Comparison of ENCODE assay signal across 12 cellular contexts in the genomic region with DNA sequence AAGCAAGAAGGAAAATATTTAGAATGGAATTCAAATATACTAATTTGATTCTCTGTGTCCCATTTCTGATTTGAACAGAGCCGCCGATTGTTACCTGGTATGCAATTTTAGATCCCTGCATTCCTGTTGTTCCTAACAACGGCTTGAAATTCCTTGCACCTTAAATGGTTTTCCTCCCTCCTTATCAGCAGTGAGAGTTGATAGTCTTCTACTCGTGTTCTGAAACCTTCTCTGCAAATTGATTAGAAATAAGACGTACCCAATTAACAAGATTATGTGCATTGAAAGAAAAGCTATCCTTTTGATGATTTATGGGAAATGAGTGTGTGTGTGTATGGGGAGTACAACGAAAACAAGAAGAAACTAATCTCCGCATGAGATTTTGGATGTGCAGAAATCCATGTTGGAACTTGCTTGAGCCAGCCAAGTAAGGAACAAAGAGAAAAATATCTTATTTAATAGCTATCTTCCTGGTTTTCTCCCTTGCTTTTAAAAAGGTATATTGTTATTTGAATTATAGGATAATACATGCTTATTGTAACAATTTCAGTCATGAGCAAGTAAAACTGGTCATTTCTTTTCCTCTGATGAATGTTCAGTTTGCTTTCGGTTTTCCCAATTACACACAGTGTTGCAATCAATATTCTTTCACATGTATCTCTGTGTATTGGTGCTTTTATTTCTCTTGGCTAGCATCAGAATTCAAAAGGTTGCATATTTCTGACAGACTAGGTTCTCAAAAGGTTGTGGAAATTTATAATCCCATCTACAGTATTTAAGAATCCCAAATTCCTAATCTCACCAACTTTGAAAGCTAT.
A peak's percentile ranks its signal among the peaks of the same experiment; 100 is the strongest.
DNase-seq lines count a peak whose midpoint lies in the region; ATAC-seq and TF ChIP-seq lines count a peak whose summit lies in the region.
"Had no signal": no experiment of that assay in that cellular context is flagged by ENCODE, and none has a peak within 500 bp of the region (broad histone marks: within the 10 kb centered on the region; RNA-seq: fewer than 3 reads in every experiment).

No MANE protein-coding gene starts in this region.

- TF ChIP-seq EP300 in SK-N-SH (IDR thresholded peaks at IDR 0.05; ENCODE audit: borderline replicate concordance in 1 of 2, low read depth in 1 of 2, low read length in 1 of 2), result no peak

- no peaks in the 10 kb centered on the region for H3K79me2 ChIP-seq in SK-N-SH (ENCODE audit: insufficient read depth)

- no peak for ATAC-seq in psoas muscle
- ATAC-seq in left lobe of liver, result no peak
- ATAC-seq in GM18502 (IDR thresholded peaks at IDR 0.05; ENCODE audit: poor library complexity, unreplicated experiment), result no peak

- H3K27ac ChIP-seq in SK-N-SH (ENCODE audit: low read depth in 2 of 2, low read length in 1 of 2), result peak overlapping the region; percentile 74 to 93
- no peak overlapping the region for H3K27ac ChIP-seq in psoas muscle
- H3K27ac ChIP-seq: C4-2B, neural progenitor cell had no signal

- H3K36me3 ChIP-seq in SK-N-SH (replicated peaks in 1 of 2; ENCODE audit: control insufficient read depth in 1 of 2, insufficient read depth in 2 of 2, low read length in 1 of 2) (no peaks in the 10 kb centered on the region), psoas muscle (ENCODE audit: insufficient read depth in 1 of 2, low read depth in 1 of 2) (no peaks in the 10 kb centered on the region)
- H3K36me3 ChIP-seq: neural progenitor cell had no signal

- intact Hi-C loops in psoas muscle (cut with DNase I) (no loop called here), CD14-positive monocyte (cut with micrococcal nuclease) (no loop called here)

- H3K9me3 ChIP-seq in SK-N-SH (no peaks in the 10 kb centered on the region), psoas muscle (no peaks in the 10 kb centered on the region)

- WGBS in SK-N-SH (ENCODE audit: low lambda C conversion rate), result 90% methylated on average over 8 of the region's 8 CpGs
- 37 to 71% (median 42%) methylated on average over 8 of the region's 8 CpGs for WGBS in psoas muscle, 3 donors

- H3K4me3 ChIP-seq in SK-N-SH (ENCODE audit: low read depth in 2 of 2, low read length in 1 of 2) (no peak overlapping the region), psoas muscle (peak overlapping the region; percentile 30)
- H3K4me3 ChIP-seq: neural progenitor cell had no signal

- no peak for TF ChIP-seq CTCF in SK-N-SH (IDR thresholded peaks at IDR 0.05)
- TF ChIP-seq CTCF in psoas muscle (IDR thresholded peaks at IDR 0.05), result no peak
- TF ChIP-seq CTCF in CD14-positive monocyte (IDR thresholded peaks at IDR 0.05), result no peak

- peak; percentile 13 for DNase-seq in GM03348 (ENCODE audit: low spot score)
- no peak for DNase-seq in SK-N-SH
- peak; percentile 62 for DNase-seq in fibroblast of peridontal ligament (ENCODE audit: extremely low read depth)
- no peak for DNase-seq in psoas muscle
- DNase-seq in left lobe of liver (ENCODE audit: low spot score), result no peak
- no peak for DNase-seq in NCI-H526 treated with DMSO at 0.1 percent for 48 hours (lab: John Stamatoyannopoulos, UW)
- DNase-seq in CD14-positive monocyte (ENCODE audit: low spot score), result no peak
- DNase-seq: KG1, T-helper 9 cell had no signal

- H4K20me1 ChIP-seq in SK-N-SH (ENCODE audit: insufficient read depth), result no peaks in the 10 kb centered on the region

- no peaks in the 10 kb centered on the region for H3K9me2 ChIP-seq in SK-N-SH

- H3K27ac Mint-ChIP-seq in CD14-positive monocyte, result no peak overlapping the region

- no peaks in the 10 kb centered on the region for H3K27me3 ChIP-seq in SK-N-SH (ENCODE audit: insufficient read depth)
- H3K27me3 ChIP-seq in psoas muscle (ENCODE audit: insufficient read depth in 3 of 3, low read length in 2 of 3), result no peaks in the 10 kb centered on the region
- H3K27me3 ChIP-seq: neural progenitor cell had no signal

- no peak for TF ChIP-seq RAD21 in SK-N-SH (IDR thresholded peaks at IDR 0.05; ENCODE audit: low read length)

- no peaks in the 10 kb centered on the region for H3K27me3 Mint-ChIP-seq in CD14-positive monocyte (ENCODE audit: low read depth in 3 of 3)

- 0 out of 2 replicates have a peak overlapping the region, but pooled peaks have one; percentile 5 for H3K4me2 ChIP-seq in SK-N-SH
- H3K4me2 ChIP-seq: neural progenitor cell had no signal

- H3K4me1 ChIP-seq in SK-N-SH (ENCODE audit: control insufficient read depth in 1 of 2, insufficient read depth in 2 of 2, low read depth in 1 of 2, low read length in 1 of 2) (peaks cover 9 to 12% of the 10 kb centered on the region in 2 experiments; a peak in 3 of 4 replicates), psoas muscle (peaks cover 14% of the 10 kb centered on the region)

- peaks cover 8% of the 10 kb centered on the region for H3F3A ChIP-seq in SK-N-SH (replicated peaks; ENCODE audit: insufficient read depth)

- H3K4me3 Mint-ChIP-seq in CD14-positive monocyte, result no peak overlapping the region
- H3K4me3 Mint-ChIP-seq: neural progenitor cell had no signal

- CTCF ChIA-PET in SK-N-SH (lab: Yijun Ruan, JAX), result interaction anchor here (0.9 to 1.7 kb wide), 4 partner anchors 27 to 767 kb away, joined by 3 to 4 read pairs (median 3); no protein-coding TSS in a partner anchor

- POLR2A ChIA-PET in SK-N-SH (lab: Yijun Ruan, JAX), result no interaction called here

- H3K9ac ChIP-seq in SK-N-SH, result no peak overlapping the region; the same call in 1 of the 2 replicates
- H3K9ac ChIP-seq: neural progenitor cell had no signal

- peak overlapping the region; percentile 39 for H2AFZ ChIP-seq in SK-N-SH (ENCODE audit: low read depth)
- H2AFZ ChIP-seq: neural progenitor cell had no signal

- peaks cover 2% of the 10 kb centered on the region for H3K4me1 Mint-ChIP-seq in CD14-positive monocyte

- H3K36me3 Mint-ChIP-seq in CD14-positive monocyte, result no peaks in the 10 kb centered on the region

- H3K9me3 Mint-ChIP-seq in CD14-positive monocyte, result peaks cover 0 to 5% (median 0%) of the 10 kb centered on the region in 7 donors
- H3K9me3 Mint-ChIP-seq: neural progenitor cell had no signal

TF ChIP-seq in SK-N-SH, 30 proteins besides CTCF, POLR2A, EP300 and RAD21:
- TF ChIP-seq TAF1 (IDR thresholded peaks at IDR 0.05; ENCODE audit: borderline replicate concordance, low read depth, low read length) (no peak), FOXJ3 (CRISPR knock-in tag; IDR thresholded peaks at IDR 0.05) (no peak), FOXM1 (IDR thresholded peaks at IDR 0.05; ENCODE audit: low read depth) (no peak), CHD2 (IDR thresholded peaks at IDR 0.05; ENCODE audit: low read length, partially characterized antibody) (no peak), EZH2phosphoT487 (IDR thresholded peaks at IDR 0.05; ENCODE audit: borderline replicate concordance, low read depth) (no peak), POLR2AphosphoS5 (IDR thresholded peaks at IDR 0.05; ENCODE audit: low read depth, low read length) (no peak), TCF12 (IDR thresholded peaks at IDR 0.05) (no peak)
- TF ChIP-seq, protein P1, sequence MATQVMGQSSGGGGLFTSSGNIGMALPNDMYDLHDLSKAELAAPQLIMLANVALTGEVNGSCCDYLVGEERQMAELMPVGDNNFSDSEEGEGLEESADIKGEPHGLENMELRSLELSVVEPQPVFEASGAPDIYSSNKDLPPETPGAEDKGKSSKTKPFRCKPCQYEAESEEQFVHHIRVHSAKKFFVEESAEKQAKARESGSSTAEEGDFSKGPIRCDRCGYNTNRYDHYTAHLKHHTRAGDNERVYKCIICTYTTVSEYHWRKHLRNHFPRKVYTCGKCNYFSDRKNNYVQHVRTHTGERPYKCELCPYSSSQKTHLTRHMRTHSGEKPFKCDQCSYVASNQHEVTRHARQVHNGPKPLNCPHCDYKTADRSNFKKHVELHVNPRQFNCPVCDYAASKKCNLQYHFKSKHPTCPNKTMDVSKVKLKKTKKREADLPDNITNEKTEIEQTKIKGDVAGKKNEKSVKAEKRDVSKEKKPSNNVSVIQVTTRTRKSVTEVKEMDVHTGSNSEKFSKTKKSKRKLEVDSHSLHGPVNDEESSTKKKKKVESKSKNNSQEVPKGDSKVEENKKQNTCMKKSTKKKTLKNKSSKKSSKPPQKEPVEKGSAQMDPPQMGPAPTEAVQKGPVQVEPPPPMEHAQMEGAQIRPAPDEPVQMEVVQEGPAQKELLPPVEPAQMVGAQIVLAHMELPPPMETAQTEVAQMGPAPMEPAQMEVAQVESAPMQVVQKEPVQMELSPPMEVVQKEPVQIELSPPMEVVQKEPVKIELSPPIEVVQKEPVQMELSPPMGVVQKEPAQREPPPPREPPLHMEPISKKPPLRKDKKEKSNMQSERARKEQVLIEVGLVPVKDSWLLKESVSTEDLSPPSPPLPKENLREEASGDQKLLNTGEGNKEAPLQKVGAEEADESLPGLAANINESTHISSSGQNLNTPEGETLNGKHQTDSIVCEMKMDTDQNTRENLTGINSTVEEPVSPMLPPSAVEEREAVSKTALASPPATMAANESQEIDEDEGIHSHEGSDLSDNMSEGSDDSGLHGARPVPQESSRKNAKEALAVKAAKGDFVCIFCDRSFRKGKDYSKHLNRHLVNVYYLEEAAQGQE (IDR thresholded peaks at IDR 0.05; ENCODE audit: low read depth, low read length), result no peak
- TF ChIP-seq, protein P2, sequence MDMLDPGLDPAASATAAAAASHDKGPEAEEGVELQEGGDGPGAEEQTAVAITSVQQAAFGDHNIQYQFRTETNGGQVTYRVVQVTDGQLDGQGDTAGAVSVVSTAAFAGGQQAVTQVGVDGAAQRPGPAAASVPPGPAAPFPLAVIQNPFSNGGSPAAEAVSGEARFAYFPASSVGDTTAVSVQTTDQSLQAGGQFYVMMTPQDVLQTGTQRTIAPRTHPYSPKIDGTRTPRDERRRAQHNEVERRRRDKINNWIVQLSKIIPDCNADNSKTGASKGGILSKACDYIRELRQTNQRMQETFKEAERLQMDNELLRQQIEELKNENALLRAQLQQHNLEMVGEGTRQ (IDR thresholded peaks at IDR 0.05; ENCODE audit: borderline replicate concordance, low read depth, low read length), result no peak

Comparison
In these comparisons a context has a peak if more than half of its experiments do, and no peak if none do; other contexts are left out.
1. DNase-seq: peak in GM03348 (single experiment) and fibroblast of peridontal ligament (single experiment); none in SK-N-SH (single experiment), psoas muscle (0 of 2), left lobe of liver (single experiment), NCI-H526 treated with DMSO at 0.1 percent for 48 hours (single experiment) and CD14-positive monocyte (single experiment).